Comparison of ENCODE assay signal across 1 cellular context in the genomic region with DNA sequence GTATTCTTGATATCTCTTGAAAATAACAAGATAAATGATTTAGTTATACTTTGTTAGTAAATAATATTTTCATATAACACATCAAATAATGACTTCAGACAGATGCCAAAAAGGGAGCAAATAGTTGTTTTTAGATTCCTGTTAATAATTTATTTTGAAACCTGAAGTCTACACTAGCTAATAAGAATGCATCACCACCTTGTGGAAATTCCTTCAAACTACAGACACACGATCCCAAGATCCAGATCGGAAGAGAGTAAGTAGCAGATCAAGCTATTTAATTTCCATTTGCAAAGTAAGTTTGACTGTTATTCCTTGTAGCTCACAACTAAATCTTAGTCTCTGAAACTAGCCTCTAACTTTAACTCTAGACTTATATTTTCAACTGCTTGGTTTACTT.
TF ChIP-seq lines count a peak whose summit lies in the region.

No MANE protein-coding gene starts in this region.

TF ChIP-seq in H1, 55 proteins besides CTCF, POLR2A, EP300 and RAD21 (continued from another document):
- no peak for TF ChIP-seq FOSL1 (IDR thresholded peaks at IDR 0.05; ENCODE audit: insufficient read depth, low read depth, low read length)
